30 cellular contexts compared by ENCODE assay signal in the genomic region with DNA sequence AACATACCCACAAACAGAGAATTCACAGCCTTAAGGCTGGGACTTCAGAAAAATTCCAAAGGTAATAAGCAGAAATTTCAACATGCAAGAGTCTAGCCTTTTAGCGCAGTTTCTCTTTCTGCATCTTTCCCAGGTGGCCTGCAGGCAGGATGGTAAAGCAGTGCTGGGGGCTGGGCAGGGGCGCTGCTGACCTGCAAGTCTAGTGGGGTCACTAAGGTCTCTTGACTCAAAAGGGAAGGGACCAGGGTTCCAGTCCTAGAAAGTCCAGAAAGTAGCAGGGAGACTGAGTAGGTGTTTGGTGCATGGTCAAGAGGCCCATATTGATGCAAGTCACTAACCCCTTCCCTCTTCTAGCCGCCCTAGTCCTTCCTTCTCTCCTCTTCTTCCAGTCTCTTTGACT.
"Had no signal": no experiment of that assay in that cellular context is flagged by ENCODE, and none has a peak within 500 bp of the region (broad histone marks: within the 10 kb centered on the region; RNA-seq: fewer than 3 reads in every experiment).

No MANE protein-coding gene starts in this region.

- DNase-seq: activated CD4-positive, alpha-beta memory T cell treated with anti-CD3 and anti-CD28 coated beads, Interleukin-2, amount 10 ng/mL, durations not matched to agents 7 days and 5 days; activated CD4-positive, alpha-beta T cell treated with anti-CD3 and anti-CD28 coated beads for 1 hour; activated CD4-positive, alpha-beta T cell treated with anti-CD3 and anti-CD28 coated beads, Interleukin-2, amount 10 ng/mL, durations not matched to agents 7 days and 5 days; activated effector memory CD4-positive, alpha-beta T cell treated with Interleukin-2 at 50 U/mL for 16 hours; activated naive CD4-positive, alpha-beta T cell treated with anti-CD3 and anti-CD28 coated beads, Interleukin-2, amount 10 ng/mL, durations not matched to agents 7 days and 5 days; anterior cingulate cortex; dorsolateral prefrontal cortex; effector memory CD4-positive, alpha-beta T cell; erythroblast; gastrocnemius medialis; glutamatergic neuron; islet precursor cell; mammary epithelial cell; midbrain; naive thymus-derived CD4-positive, alpha-beta T cell; nucleus accumbens; psoas muscle; sigmoid colon; small intestine; stimulated activated CD4-positive, alpha-beta T cell treated with anti-CD3 and anti-CD28 coated beads, Interleukin-4, amount 100 ng/mL, for 4 hours; stimulated activated CD8-positive, alpha-beta memory T cell treated with anti-CD3 and anti-CD28 coated beads, Interleukin-4, amount 100 ng/mL, for 48 hours; stimulated activated naive CD8-positive, alpha-beta T cell treated with anti-CD3 and anti-CD28 coated beads, Interleukin-15, amount 100 ng/mL, for 72 hours; substantia nigra; T-helper 17 cell; T1000; upper lobe of left lung; WERI-Rb-1 had no signal

- H3K36me3 Mint-ChIP-seq: activated naive CD4-positive, alpha-beta T cell treated with anti-CD3 and anti-CD28 coated beads, Interleukin-2, amount 10 ng/mL, durations not matched to agents 7 days and 5 days; stimulated activated memory B cell treated with anti-CD40 and anti-IgM and Interleukin-4, amounts not matched to agents 10 μg/mL and 1 μg/mL and 100 μg/mL, for 72 hours had no signal

- H2AFZ ChIP-seq: parathyroid adenoma had no signal

- H3K27me3 Mint-ChIP-seq: activated CD4-positive, alpha-beta memory T cell treated with anti-CD3 and anti-CD28 coated beads, Interleukin-2, amount 10 ng/mL, durations not matched to agents 7 days and 5 days; activated CD4-positive, alpha-beta T cell treated with anti-CD3 and anti-CD28 coated beads, Interleukin-2, amount 10 ng/mL, durations not matched to agents 7 days and 5 days; activated naive CD4-positive, alpha-beta T cell treated with anti-CD3 and anti-CD28 coated beads, Interleukin-2, amount 10 ng/mL, durations not matched to agents 7 days and 5 days; naive thymus-derived CD4-positive, alpha-beta T cell; stimulated activated memory B cell treated with anti-CD40 and anti-IgM and Interleukin-4, amounts not matched to agents 10 μg/mL and 1 μg/mL and 100 μg/mL, for 72 hours; stimulated activated naive CD8-positive, alpha-beta T cell treated with anti-CD3 and anti-CD28 coated beads, Interleukin-15, amount 100 ng/mL, for 72 hours; T-helper 17 cell had no signal

- H3K27ac Mint-ChIP-seq: activated CD4-positive, alpha-beta memory T cell treated with anti-CD3 and anti-CD28 coated beads, Interleukin-2, amount 10 ng/mL, durations not matched to agents 7 days and 5 days; activated CD4-positive, alpha-beta T cell treated with anti-CD3 and anti-CD28 coated beads, Interleukin-2, amount 10 ng/mL, durations not matched to agents 7 days and 5 days; activated naive CD4-positive, alpha-beta T cell treated with anti-CD3 and anti-CD28 coated beads, Interleukin-2, amount 10 ng/mL, durations not matched to agents 7 days and 5 days; naive thymus-derived CD4-positive, alpha-beta T cell; stimulated activated memory B cell treated with anti-CD40 and anti-IgM and Interleukin-4, amounts not matched to agents 10 μg/mL and 1 μg/mL and 100 μg/mL, for 72 hours; stimulated activated naive CD8-positive, alpha-beta T cell treated with anti-CD3 and anti-CD28 coated beads, Interleukin-15, amount 100 ng/mL, for 72 hours; T-helper 17 cell had no signal

- H3K27ac ChIP-seq: gastrocnemius medialis, parathyroid adenoma, psoas muscle, sigmoid colon, upper lobe of left lung, vagina, WERI-Rb-1 had no signal

- ATAC-seq: gastrocnemius medialis; naive thymus-derived CD4-positive, alpha-beta T cell; psoas muscle; stimulated activated memory B cell treated with anti-CD40 and anti-IgM and Interleukin-4, amounts not matched to agents 10 μg/mL and 1 μg/mL and 100 μg/mL, for 72 hours; stimulated activated naive CD8-positive, alpha-beta T cell treated with anti-CD3 and anti-CD28 coated beads, Interleukin-15, amount 100 ng/mL, for 72 hours; T-helper 17 cell had no signal

- H3K4me3 Mint-ChIP-seq: activated CD4-positive, alpha-beta memory T cell treated with anti-CD3 and anti-CD28 coated beads, Interleukin-2, amount 10 ng/mL, durations not matched to agents 7 days and 5 days; activated CD4-positive, alpha-beta T cell treated with anti-CD3 and anti-CD28 coated beads, Interleukin-2, amount 10 ng/mL, durations not matched to agents 7 days and 5 days; activated naive CD4-positive, alpha-beta T cell treated with anti-CD3 and anti-CD28 coated beads, Interleukin-2, amount 10 ng/mL, durations not matched to agents 7 days and 5 days; naive thymus-derived CD4-positive, alpha-beta T cell; stimulated activated memory B cell treated with anti-CD40 and anti-IgM and Interleukin-4, amounts not matched to agents 10 μg/mL and 1 μg/mL and 100 μg/mL, for 72 hours; stimulated activated naive CD8-positive, alpha-beta T cell treated with anti-CD3 and anti-CD28 coated beads, Interleukin-15, amount 100 ng/mL, for 72 hours; T-helper 17 cell had no signal

- H3K27me3 ChIP-seq: dorsolateral prefrontal cortex, gastrocnemius medialis, sigmoid colon, upper lobe of left lung, vagina had no signal

- H3K4me3 ChIP-seq: dorsolateral prefrontal cortex, gastrocnemius medialis, psoas muscle, sigmoid colon, upper lobe of left lung, vagina had no signal

- H3K9ac ChIP-seq: parathyroid adenoma had no signal

- H3K36me3 ChIP-seq: gastrocnemius medialis, sigmoid colon, upper lobe of left lung, vagina, WERI-Rb-1 had no signal

- H3K9me3 ChIP-seq: gastrocnemius medialis, psoas muscle, sigmoid colon, upper lobe of left lung, vagina had no signal

- H3K9me3 Mint-ChIP-seq: activated CD4-positive, alpha-beta memory T cell treated with anti-CD3 and anti-CD28 coated beads, Interleukin-2, amount 10 ng/mL, durations not matched to agents 7 days and 5 days; activated CD4-positive, alpha-beta T cell treated with anti-CD3 and anti-CD28 coated beads, Interleukin-2, amount 10 ng/mL, durations not matched to agents 7 days and 5 days; activated naive CD4-positive, alpha-beta T cell treated with anti-CD3 and anti-CD28 coated beads, Interleukin-2, amount 10 ng/mL, durations not matched to agents 7 days and 5 days; naive thymus-derived CD4-positive, alpha-beta T cell; stimulated activated memory B cell treated with anti-CD40 and anti-IgM and Interleukin-4, amounts not matched to agents 10 μg/mL and 1 μg/mL and 100 μg/mL, for 72 hours; stimulated activated naive CD8-positive, alpha-beta T cell treated with anti-CD3 and anti-CD28 coated beads, Interleukin-15, amount 100 ng/mL, for 72 hours had no signal
